ENCODE assay signal across 8 cellular contexts in genomic region chr22:50343541-50343935, GRCh38. TPM values are rescaled to one million over a fixed set of nuclear protein-coding genes. Genes with fewer than 3 reads are reported as not detected.
DNase-seq lines count a peak whose midpoint lies in the region; ATAC-seq, FAIRE-seq and TF ChIP-seq lines count a peak whose summit lies in the region.

No MANE protein-coding gene starts in this region.

- TF ChIP-seq CTCF in foreskin keratinocyte (conservative IDR thresholded peaks at IDR 0.05), result no peak

- peak overlapping the region; percentile 93 for H3K27ac ChIP-seq in foreskin keratinocyte

- peak overlapping the region; percentile 91 for H3K4me3 ChIP-seq in skeletal muscle satellite cell (ENCODE audit: low read length)

- peak overlapping the region; percentile 49 for H3K4me3 Mint-ChIP-seq in T-helper 2 cell treated with Interferon-gamma antibody and Interleukin-4, amounts not matched to agents 5 μg/mL and 100 μg/mL, for 36 hours

- no peak for TF ChIP-seq POLR2A in GM12891 (IDR thresholded peaks at IDR 0.05; ENCODE audit: low read depth, low read length)

- no peak for ATAC-seq in foreskin keratinocyte
- ATAC-seq in activated CD4-positive, CD25-positive, alpha-beta regulatory T cell treated with anti-CD3 and anti-CD28 coated beads, Interleukin-2, amount 50 U/mL, for 24 hours, result no peak

- DNase-seq in GM12891 (ENCODE audit: insufficient read length, low spot score) (no peak), foreskin keratinocyte (no peak), SW480 (ENCODE audit: low spot score) (no peak), GM19238 (ENCODE audit: insufficient read length, low spot score) (no peak)
- no peak for DNase-seq in T-helper 2 cell treated with Interferon-gamma antibody and Interleukin-4, amounts not matched to agents 5 μg/mL and 100 μg/mL, for 36 hours (ENCODE audit: low spot score)
- DNase-seq in activated effector memory CD4-positive, alpha-beta T cell treated with Interleukin-2 at 50 U/mL for 16 hours, result no peak

- no peak for FAIRE-seq in GM12891 (lab: Jason Lieb, UNC)

- no peaks in the 10 kb centered on the region for H3K9me3 ChIP-seq in skeletal muscle satellite cell (replicated peaks; ENCODE audit: low read length)

- peaks cover 7% of the 10 kb centered on the region for H3K4me1 Mint-ChIP-seq in T-helper 2 cell treated with Interferon-gamma antibody and Interleukin-4, amounts not matched to agents 5 μg/mL and 100 μg/mL, for 36 hours (ENCODE audit: low read depth)

- no peaks in the 10 kb centered on the region for H3K9me3 Mint-ChIP-seq in T-helper 2 cell treated with Interferon-gamma antibody and Interleukin-4, amounts not matched to agents 5 μg/mL and 100 μg/mL, for 36 hours

- H3K27ac Mint-ChIP-seq in T-helper 2 cell treated with Interferon-gamma antibody and Interleukin-4, amounts not matched to agents 5 μg/mL and 100 μg/mL, for 36 hours, result no peak overlapping the region

- no peaks in the 10 kb centered on the region for H3K36me3 Mint-ChIP-seq in T-helper 2 cell treated with Interferon-gamma antibody and Interleukin-4, amounts not matched to agents 5 μg/mL and 100 μg/mL, for 36 hours (ENCODE audit: low read depth)

- H3K4me1 ChIP-seq in foreskin keratinocyte, result no peaks in the 10 kb centered on the region
- H3K4me1 ChIP-seq in skeletal muscle satellite cell (ENCODE audit: control insufficient read depth, insufficient read depth, low read length), result peaks cover 15% of the 10 kb centered on the region

- H3K36me3 ChIP-seq in skeletal muscle satellite cell (ENCODE audit: insufficient read depth, low read length), result peaks cover 3% of the 10 kb centered on the region

- peak overlapping the region; percentile 99 for H3K4me2 ChIP-seq in skeletal muscle satellite cell (ENCODE audit: low read length)

- H3K27me3 ChIP-seq in foreskin keratinocyte (no peaks in the 10 kb centered on the region), skeletal muscle satellite cell (ENCODE audit: control insufficient read depth, insufficient read depth, low read length) (no peaks in the 10 kb centered on the region)

- no peaks in the 10 kb centered on the region for H3K27me3 Mint-ChIP-seq in T-helper 2 cell treated with Interferon-gamma antibody and Interleukin-4, amounts not matched to agents 5 μg/mL and 100 μg/mL, for 36 hours (ENCODE audit: low read depth)

- H3K9ac ChIP-seq in skeletal muscle satellite cell (ENCODE audit: low read depth, low read length), result peak overlapping the region; percentile 94

TF ChIP-seq in GM12891, 5 proteins besides CTCF, POLR2A, EP300 and RAD21:
- TF ChIP-seq POU2F2 (IDR thresholded peaks at IDR 0.05; ENCODE audit: low read depth, low read length) (0 out of 2 replicates have a peak, but pooled peaks have one; percentile 2), TAF1 (IDR thresholded peaks at IDR 0.05; ENCODE audit: low read depth, low read length) (no peak)

RNA-seq across cellular contexts. Expression of gene PPP6R2, which starts 0.4 kb away (rescaled TPM):
- polyA plus RNA-seq in GM12891 (2012; ENCODE audit: low read depth, missing spikeins), result 22.9 TPM
- 34.2 and 34.7 TPM in 2 replicates for total RNA-seq in foreskin keratinocyte
- 25.7 and 26.2 TPM in 2 replicates for polyA plus RNA-seq in foreskin keratinocyte
- 48.1 and 50.7 TPM in 2 replicates for total RNA-seq in skeletal muscle satellite cell (2012; rRNA removed)

RNA-seq across cellular contexts. Expression of gene DENND6B, which starts 16.7 kb away (rescaled TPM):
- 12.4 TPM for polyA plus RNA-seq in GM12891 (2012; ENCODE audit: low read depth, missing spikeins)
- 0.42 and 0.54 TPM in 2 replicates for total RNA-seq in foreskin keratinocyte
- 0.45 and 1.0 TPM in 2 replicates for polyA plus RNA-seq in foreskin keratinocyte
- total RNA-seq in skeletal muscle satellite cell (2012; rRNA removed), result 0.44 and 1.0 TPM in 2 replicates

RNA-seq across cellular contexts. Expression of gene PLXNB2, which starts 36.1 kb away (rescaled TPM):
- 57.5 TPM for polyA plus RNA-seq in GM12891 (2012; ENCODE audit: low read depth, missing spikeins)
- total RNA-seq in foreskin keratinocyte, result 109 TPM in 2 replicates
- polyA plus RNA-seq in foreskin keratinocyte, result 81.8 and 96.0 TPM in 2 replicates
- 70.6 and 76.0 TPM in 2 replicates for total RNA-seq in skeletal muscle satellite cell (2012; rRNA removed)
